ENCODE assay signal across 18 cellular contexts in the genomic region with DNA sequence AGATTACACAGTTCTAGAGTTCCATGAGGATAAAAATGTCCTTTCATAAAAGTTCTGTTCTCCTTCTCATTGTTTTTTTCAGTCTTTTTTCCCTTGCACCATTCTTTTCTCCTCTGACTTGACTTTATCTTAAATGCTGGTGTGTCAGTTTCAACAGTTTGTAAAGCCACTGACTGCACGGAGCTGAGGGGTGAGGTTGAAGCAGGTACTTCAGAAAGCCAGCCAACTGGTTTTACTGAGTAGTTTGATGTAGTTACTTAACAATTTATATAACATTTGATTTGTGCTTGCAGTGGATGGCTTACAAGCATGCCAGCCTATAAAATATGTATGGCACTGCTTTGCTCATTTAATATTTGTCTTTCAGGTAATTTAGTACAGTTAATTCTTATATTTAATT.
"Had no signal": no experiment of that assay in that cellular context is flagged by ENCODE, and none has a peak within 500 bp of the region (broad histone marks: within the 10 kb centered on the region; RNA-seq: fewer than 3 reads in every experiment).

No MANE protein-coding gene starts in this region.

- H3K4me3 Mint-ChIP-seq: dendritic cell treated with granulocyte-macrophage colony-stimulating factor and Interleukin-4, amounts not matched to agents 40 ng/mL and 50 ng/mL, for 4 days; effector memory CD8-positive, alpha-beta T cell; immature natural killer cell; naive thymus-derived CD4-positive, alpha-beta T cell; nephron progenitor cell; stimulated activated naive B cell treated with anti-CD40 and anti-IgM and Interleukin-4, amounts not matched to agents 10 μg/mL and 1 μg/mL and 100 μg/mL, for 72 hours; stimulated activated naive CD8-positive, alpha-beta T cell treated with anti-CD3 and anti-CD28 coated beads, Interleukin-15, amount 100 ng/mL, for 72 hours had no signal

- H3K4me3 ChIP-seq: spleen, testis, transverse colon had no signal

- H3K9me3 ChIP-seq: spleen, testis, transverse colon had no signal

- H3K27me3 Mint-ChIP-seq: dendritic cell treated with granulocyte-macrophage colony-stimulating factor and Interleukin-4, amounts not matched to agents 40 ng/mL and 50 ng/mL, for 4 days; effector memory CD8-positive, alpha-beta T cell; stimulated activated naive B cell treated with anti-CD40 and anti-IgM and Interleukin-4, amounts not matched to agents 10 μg/mL and 1 μg/mL and 100 μg/mL, for 72 hours; stimulated activated naive CD8-positive, alpha-beta T cell treated with anti-CD3 and anti-CD28 coated beads, Interleukin-15, amount 100 ng/mL, for 72 hours had no signal

- H3K27me3 ChIP-seq: foreskin keratinocyte, spleen, testis, transverse colon had no signal

- H3K4me1 ChIP-seq: foreskin keratinocyte, spleen, testis, transverse colon had no signal

- ATAC-seq: effector memory CD8-positive, alpha-beta T cell; left ventricle myocardium superior; naive thymus-derived CD4-positive, alpha-beta T cell; sciatic nerve; stimulated activated naive B cell treated with anti-CD40 and anti-IgM and Interleukin-4, amounts not matched to agents 10 μg/mL and 1 μg/mL and 100 μg/mL, for 72 hours; stimulated activated naive CD8-positive, alpha-beta T cell treated with anti-CD3 and anti-CD28 coated beads, Interleukin-15, amount 100 ng/mL, for 72 hours had no signal

- H3K27ac ChIP-seq: foreskin keratinocyte, spleen, testis, transverse colon had no signal

- H3K4me1 Mint-ChIP-seq: immature natural killer cell; nephron progenitor cell; stimulated activated naive B cell treated with anti-CD40 and anti-IgM and Interleukin-4, amounts not matched to agents 10 μg/mL and 1 μg/mL and 100 μg/mL, for 72 hours had no signal

- H3K27ac Mint-ChIP-seq: dendritic cell treated with granulocyte-macrophage colony-stimulating factor and Interleukin-4, amounts not matched to agents 40 ng/mL and 50 ng/mL, for 4 days; effector memory CD8-positive, alpha-beta T cell; immature natural killer cell; naive thymus-derived CD4-positive, alpha-beta T cell; nephron progenitor cell; stimulated activated naive B cell treated with anti-CD40 and anti-IgM and Interleukin-4, amounts not matched to agents 10 μg/mL and 1 μg/mL and 100 μg/mL, for 72 hours; stimulated activated naive CD8-positive, alpha-beta T cell treated with anti-CD3 and anti-CD28 coated beads, Interleukin-15, amount 100 ng/mL, for 72 hours had no signal

- H3K36me3 ChIP-seq: spleen, transverse colon had no signal

- H3K9me3 Mint-ChIP-seq: dendritic cell treated with granulocyte-macrophage colony-stimulating factor and Interleukin-4, amounts not matched to agents 40 ng/mL and 50 ng/mL, for 4 days; effector memory CD8-positive, alpha-beta T cell; naive thymus-derived CD4-positive, alpha-beta T cell; nephron progenitor cell; stimulated activated naive B cell treated with anti-CD40 and anti-IgM and Interleukin-4, amounts not matched to agents 10 μg/mL and 1 μg/mL and 100 μg/mL, for 72 hours; stimulated activated naive CD8-positive, alpha-beta T cell treated with anti-CD3 and anti-CD28 coated beads, Interleukin-15, amount 100 ng/mL, for 72 hours had no signal

- DNase-seq: effector memory CD8-positive, alpha-beta T cell; erythroblast; foreskin keratinocyte; immature natural killer cell; left ventricle myocardium superior; mammary epithelial cell; naive thymus-derived CD4-positive, alpha-beta T cell; nephron progenitor cell; spleen; stimulated activated CD4-positive, alpha-beta T cell treated with anti-CD3 and anti-CD28 coated beads, Interleukin-15, amount 100 ng/mL, for 24 hours; stimulated activated CD4-positive, alpha-beta T cell treated with anti-CD3 and anti-CD28 coated beads, Interleukin-1b, Interleukin-23, amount 100 ng/mL, for 48 hours; stimulated activated CD4-positive, alpha-beta T cell treated with anti-CD3 and anti-CD28 coated beads, Interleukin-4, amount 100 ng/mL, for 24 hours; stimulated activated naive B cell treated with anti-CD40 and anti-IgM and Interleukin-4, amounts not matched to agents 10 μg/mL and 1 μg/mL and 100 μg/mL, for 72 hours; stimulated activated naive CD8-positive, alpha-beta T cell treated with anti-CD3 and anti-CD28 coated beads, Interleukin-15, amount 100 ng/mL, for 72 hours; testis; transverse colon had no signal

- H3K36me3 Mint-ChIP-seq: immature natural killer cell; naive thymus-derived CD4-positive, alpha-beta T cell; stimulated activated naive B cell treated with anti-CD40 and anti-IgM and Interleukin-4, amounts not matched to agents 10 μg/mL and 1 μg/mL and 100 μg/mL, for 72 hours had no signal
